In the genomic region with DNA sequence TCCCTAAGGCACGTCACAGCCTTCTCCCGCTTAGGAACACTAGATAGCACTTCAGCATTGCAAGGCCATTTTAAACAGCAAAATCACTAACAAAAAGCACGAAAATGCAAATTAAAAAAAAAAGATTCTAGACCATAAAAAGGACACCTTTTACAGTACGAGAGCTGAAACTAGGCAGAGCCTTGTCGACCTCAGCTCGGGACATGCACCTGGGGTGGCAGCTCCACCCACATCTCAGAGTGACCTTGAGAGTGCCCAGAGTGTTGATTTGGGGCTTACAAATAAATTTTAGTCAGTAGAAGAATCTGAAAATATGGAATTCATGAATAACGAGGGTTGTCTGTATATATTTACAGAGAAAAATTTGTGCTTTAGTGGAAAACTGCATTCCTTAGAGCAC, we compare ENCODE assay signal across 9 cellular contexts. TPM values are rescaled to one million over a fixed set of nuclear protein-coding genes. Genes with fewer than 3 reads are reported as not detected.
A peak's percentile ranks its signal among the peaks of the same experiment; 100 is the strongest.
DNase-seq lines count a peak whose midpoint lies in the region; ATAC-seq and TF ChIP-seq lines count a peak whose summit lies in the region.
"Had no signal": no experiment of that assay in that cellular context is flagged by ENCODE, and none has a peak within 500 bp of the region (broad histone marks: within the 10 kb centered on the region; RNA-seq: fewer than 3 reads in every experiment).

No MANE protein-coding gene starts in this region.

- no peaks in the 10 kb centered on the region for H3K9me3 Mint-ChIP-seq in activated naive CD8-positive, alpha-beta T cell treated with anti-CD3 and anti-CD28 coated beads for 36 hours

- intact Hi-C loops in Right ventricle myocardium superior (cut with DNase I) (no loop called here), left lung (cut with DNase I) (no loop called here), transverse colon (cut with DNase I; ENCODE audit: low total_unique reads) (no loop called here)

- peaks cover 23% of the 10 kb centered on the region for H3K4me1 Mint-ChIP-seq in activated naive CD8-positive, alpha-beta T cell treated with anti-CD3 and anti-CD28 coated beads for 36 hours

- H3K36me3 ChIP-seq in cardiac muscle cell (peaks cover 5% of the 10 kb centered on the region), left lung (peaks cover 0 to 23% of the 10 kb centered on the region in 2 donors), transverse colon (peaks cover 0 to 15% (median 5%) of the 10 kb centered on the region in 4 donors)

- H3K4me1 ChIP-seq in cardiac muscle cell (ENCODE audit: low read depth) (peaks cover 24% of the 10 kb centered on the region), left lung (peaks cover 9 to 29% of the 10 kb centered on the region in 2 donors), transverse colon (peaks cover 8 to 32% (median 23%) of the 10 kb centered on the region in 4 donors), foreskin keratinocyte (peaks cover 22% of the 10 kb centered on the region)

- peaks cover 26% of the 10 kb centered on the region for H3K36me3 Mint-ChIP-seq in activated naive CD8-positive, alpha-beta T cell treated with anti-CD3 and anti-CD28 coated beads for 36 hours

- no peak for TF ChIP-seq EP300 in transverse colon (IDR thresholded peaks at IDR 0.05; ENCODE audit: low read depth)

- TF ChIP-seq CTCF in cardiac muscle cell (IDR thresholded peaks at IDR 0.05; ENCODE audit: low read depth, low read length) (no peak), left lung (IDR thresholded peaks at IDR 0.05) (no peak), transverse colon (IDR thresholded peaks at IDR 0.05) (no peak), foreskin keratinocyte (conservative IDR thresholded peaks at IDR 0.05) (no peak)

- H3K27ac ChIP-seq in cardiac muscle cell (no peak overlapping the region), left lung (no peak overlapping the region), transverse colon (peak overlapping the region; percentile 87 to 90 (median 88)), foreskin keratinocyte (no peak overlapping the region)

- H3K27me3 ChIP-seq in cardiac muscle cell = no peaks in the 10 kb centered on the region
- no peaks in the 10 kb centered on the region for H3K27me3 ChIP-seq in left lung
- no peaks in the 10 kb centered on the region for H3K27me3 ChIP-seq in transverse colon
- no peaks in the 10 kb centered on the region for H3K27me3 ChIP-seq in foreskin keratinocyte

- H3K4me3 ChIP-seq in cardiac muscle cell (peak overlapping the region; percentile 89), left lung (peak overlapping the region; percentile 64 to 69), transverse colon (peak overlapping the region in 3 of 4 donors; percentile 76 to 95 (median 90))

- in situ Hi-C loops in transverse colon (cut with MboI; ENCODE audit: low pct_ligation_motif_present in 1 of 4, low pct_unique_long_range_greater_than_20kb in 1 of 4, low sequenced_read_pairs in 3 of 4) = loop anchor here in 1 of 4 donors (25.0 kb wide), 1 partner anchor 931 kb away; a partner anchor contains a TSS

- H3K9me3 ChIP-seq in cardiac muscle cell (ENCODE audit: low read depth) = no peaks in the 10 kb centered on the region
- H3K9me3 ChIP-seq in left lung = no peaks in the 10 kb centered on the region
- H3K9me3 ChIP-seq in transverse colon = no peaks in the 10 kb centered on the region

- no peak for DNase-seq in cardiac muscle cell (ENCODE audit: low read depth in 1 of 2, low spot score in 1 of 2)
- no peak for DNase-seq in Right ventricle myocardium superior
- DNase-seq in activated naive CD8-positive, alpha-beta T cell treated with anti-CD3 and anti-CD28 coated beads for 36 hours = no peak
- DNase-seq in left lung = no peak
- DNase-seq in transverse colon = peak; percentile 42
- no peak for DNase-seq in foreskin keratinocyte
- DNase-seq in NCI-H524 (lab: John Stamatoyannopoulos, UW) = no peak
- DNase-seq in LoVo (ENCODE audit: low spot score) = no peak
- DNase-seq: occipital lobe had no signal

- H3K27me3 Mint-ChIP-seq in activated naive CD8-positive, alpha-beta T cell treated with anti-CD3 and anti-CD28 coated beads for 36 hours = no peaks in the 10 kb centered on the region

- WGBS in transverse colon (ENCODE audit: low coverage in 1 of 2), 2 donors = 38 to 55% methylated on average over 4 to 7 of the region's 7 CpGs

- ATAC-seq in Right ventricle myocardium superior (ENCODE audit: poor library complexity) = no peak
- ATAC-seq in left lung = no peak
- ATAC-seq in foreskin keratinocyte = no peak

- TF ChIP-seq POLR2A in transverse colon (IDR thresholded peaks at IDR 0.05) = no peak

- peak overlapping the region; percentile 86 for H3K4me3 Mint-ChIP-seq in activated naive CD8-positive, alpha-beta T cell treated with anti-CD3 and anti-CD28 coated beads for 36 hours

- peak overlapping the region; percentile 85 for H3K27ac Mint-ChIP-seq in activated naive CD8-positive, alpha-beta T cell treated with anti-CD3 and anti-CD28 coated beads for 36 hours

RNA-seq across cellular contexts. Expression of a gene that starts 1.1 kb away (rescaled TPM):
- total RNA-seq in cardiac muscle cell = 160 and 172 TPM in 2 replicates
- 183 and 198 TPM in 2 replicates for polyA plus RNA-seq in cardiac muscle cell
- total RNA-seq in Right ventricle myocardium superior = 200 TPM
- 100 to 1,000 TPM; 142 to 152 TPM for total RNA-seq in activated naive CD8-positive, alpha-beta T cell treated with anti-CD3 and anti-CD28 coated beads for 36 hours
- total RNA-seq in left lung = 10 to 100 TPM; 80.9 to 87.6 TPM
- 100 to 1,000 TPM in 1 of 4 donors, 10 to 100 TPM in 3; 22.8 to 110 (median 73.4) TPM for total RNA-seq in transverse colon
- 136 and 147 TPM in 2 replicates for total RNA-seq in foreskin keratinocyte
- 227 and 229 TPM in 2 replicates for polyA plus RNA-seq in foreskin keratinocyte

RNA-seq across cellular contexts. Expression of a gene that starts 38.2 kb away (rescaled TPM):
- total RNA-seq in cardiac muscle cell (30.9 and 40.2 TPM in 2 replicates), Right ventricle myocardium superior (43.4 TPM), left lung (10 to 100 TPM; 25.5 to 29.9 TPM), transverse colon (10 to 100 TPM; 54.5 to 84.2 (median 58.2) TPM), foreskin keratinocyte (27.0 and 27.3 TPM in 2 replicates)
- polyA plus RNA-seq in cardiac muscle cell (28.3 and 42.7 TPM in 2 replicates), foreskin keratinocyte (15.9 and 16.3 TPM in 2 replicates)
- 10 to 100 TPM; 24.3 to 26.1 TPM for total RNA-seq in activated naive CD8-positive, alpha-beta T cell treated with anti-CD3 and anti-CD28 coated beads for 36 hours

RNA-seq across cellular contexts. Expression of a gene that starts 58.1 kb away (rescaled TPM):
- total RNA-seq in cardiac muscle cell (12.7 and 27.3 TPM in 2 replicates), Right ventricle myocardium superior (44.6 TPM), left lung (10 to 100 TPM; 25.7 to 26.4 TPM), transverse colon (10 to 100 TPM; 13.3 to 55.7 (median 15.5) TPM), foreskin keratinocyte (8.0 and 8.8 TPM in 2 replicates)
- polyA plus RNA-seq in cardiac muscle cell (16.6 and 22.5 TPM in 2 replicates), foreskin keratinocyte (9.3 and 9.9 TPM in 2 replicates)
- 10 to 100 TPM; 12.1 to 12.7 TPM for total RNA-seq in activated naive CD8-positive, alpha-beta T cell treated with anti-CD3 and anti-CD28 coated beads for 36 hours

Comparison
In these comparisons a context has a peak if more than half of its experiments do, and no peak if none do; other contexts are left out.
1. H3K27ac ChIP-seq: peak in transverse colon (4 of 4); none in cardiac muscle cell (single experiment), left lung (0 of 2) and foreskin keratinocyte (single experiment).
2. Peak in every context shown above with its lines, with median percentiles within 50 percentile points of each other: H3K4me3 ChIP-seq.